9 cellular contexts compared by ENCODE assay signal in genomic region chr18:48833701-48834394, GRCh38.
DNase-seq lines count a peak whose midpoint lies in the region; ATAC-seq, FAIRE-seq and TF ChIP-seq lines count a peak whose summit lies in the region.
"Had no signal": no experiment of that assay in that cellular context is flagged by ENCODE, and none has a peak within 500 bp of the region (broad histone marks: within the 10 kb centered on the region; RNA-seq: fewer than 3 reads in every experiment).

No MANE protein-coding gene starts in this region.

- H3K36me3 ChIP-seq in HCT116 (ENCODE audit: control insufficient read depth in 1 of 2, insufficient read depth in 2 of 2, low read length in 2 of 2) (no peaks in the 10 kb centered on the region), kidney (ENCODE audit: control insufficient read depth in 1 of 2, insufficient read depth in 2 of 2, low read length in 2 of 2) (no peaks in the 10 kb centered on the region), stomach (no peaks in the 10 kb centered on the region)

- H3K36me3 Mint-ChIP-seq in activated T-cell treated with anti-CD3 and anti-CD28 coated beads, Interleukin-2, amount 50 U/mL, for 4 hours (ENCODE audit: insufficient read depth) = no peaks in the 10 kb centered on the region

- TF ChIP-seq EP300 in stomach (IDR thresholded peaks at IDR 0.05) = no peak

- H3K9me2 ChIP-seq in HCT116 (ENCODE audit: insufficient read depth) = no peaks in the 10 kb centered on the region

- RAD21 ChIA-PET in HCT116 (lab: Charles Lee; ENCODE audit: low non-redundant PET in 1 of 2, low total read pairs in 2 of 2, uncharacterized antibody in 2 of 2, unreplicated experiment in 2 of 2) = no interaction called here

- BruUV-seq in HCT116 (replicated peaks; lab: Mats Ljungman, UMichigan) = TSS peak; percentile 75

- in situ Hi-C loops in GM13976 (cut with MboI; ENCODE audit: low sequenced_read_pairs, unreplicated experiment) = no loop called here

- intact Hi-C loops in HCT116 (cut with micrococcal nuclease) = no loop called here
- intact Hi-C loops in kidney (cut with DNase I) = loop anchor here (10.0 kb wide), 1 partner anchor 61 kb away; no protein-coding TSS in a partner anchor
- intact Hi-C loops in stomach (cut with DNase I; ENCODE audit: low total_unique reads) = no loop called here

- FAIRE-seq in kidney (lab: Jason Lieb, UNC) = no peak

- no peak for TF ChIP-seq RAD21 in HCT116 (IDR thresholded peaks at IDR 0.05; ENCODE audit: low read depth)

- WGBS in stomach, 5 donors = 48 to 75% (median 73%) methylated on average over 13 of the region's 13 CpGs

- H3K4me3 Mint-ChIP-seq in activated T-cell treated with anti-CD3 and anti-CD28 coated beads, Interleukin-2, amount 50 U/mL, for 4 hours = peak overlapping the region; percentile 78

- H2AFZ ChIP-seq in HCT116 (ENCODE audit: low read depth, low read length, poor library complexity, severe bottlenecking) = no peak overlapping the region

- H3K4me1 ChIP-seq in HCT116 (ENCODE audit: control insufficient read depth in 1 of 2, insufficient read depth in 2 of 2, low read length in 2 of 2) (peaks cover 55 to 75% of the 10 kb centered on the region in 2 experiments), kidney (ENCODE audit: control insufficient read depth in 1 of 2, insufficient read depth in 1 of 2, low read depth in 1 of 2, low read length in 2 of 2) (peaks cover 12 to 27% of the 10 kb centered on the region in 2 donors), stomach (peaks cover 9 to 60% (median 28%) of the 10 kb centered on the region in 4 donors)

- H3K79me2 ChIP-seq in HCT116 (ENCODE audit: insufficient read depth, low read length) = no peaks in the 10 kb centered on the region

- no peaks in the 10 kb centered on the region for H3K9me3 Mint-ChIP-seq in activated T-cell treated with anti-CD3 and anti-CD28 coated beads, Interleukin-2, amount 50 U/mL, for 4 hours

- TF ChIP-seq POLR2A in HCT116 (IDR thresholded peaks at IDR 0.05; ENCODE audit: borderline replicate concordance, extremely low read depth, insufficient read depth, insufficient read length) = no peak
- no peak for TF ChIP-seq POLR2A in stomach (IDR thresholded peaks at IDR 0.05)

- H4K20me1 ChIP-seq in HCT116 (ENCODE audit: insufficient read depth) = no peaks in the 10 kb centered on the region

- no peak for TF ChIP-seq CTCF in GM13976 (IDR thresholded peaks at IDR 0.05; ENCODE audit: borderline replicate concordance, control extremely low read depth, extremely low read depth, insufficient read depth, missing control alignments)
- TF ChIP-seq CTCF in HCT116 (IDR thresholded peaks at IDR 0.05 in 2 of 3, conservative IDR thresholded peaks at IDR 0.05 in 1 of 3; ENCODE audit: borderline replicate concordance in 1 of 3, insufficient read depth in 1 of 3, low read depth in 2 of 3, low read length in 2 of 3) = no peak
- TF ChIP-seq CTCF in kidney (IDR thresholded peaks at IDR 0.05; ENCODE audit: borderline replicate concordance, extremely low read depth, insufficient read depth) = no peak
- TF ChIP-seq CTCF in stomach (IDR thresholded peaks at IDR 0.05) = no peak

- H3K9me3 ChIP-seq in HCT116 (ENCODE audit: control insufficient read depth in 1 of 2, insufficient read depth in 1 of 2, low read depth in 1 of 2, low read length in 2 of 2) = no peaks in the 10 kb centered on the region
- H3K9me3 ChIP-seq in kidney (ENCODE audit: control insufficient read depth in 1 of 2, low read length in 2 of 2) = no peaks in the 10 kb centered on the region
- no peaks in the 10 kb centered on the region for H3K9me3 ChIP-seq in stomach

- POLR2A ChIA-PET in HCT116 (lab: Charles Lee) = no interaction called here

- H3K4me1 Mint-ChIP-seq in activated T-cell treated with anti-CD3 and anti-CD28 coated beads, Interleukin-2, amount 50 U/mL, for 4 hours (ENCODE audit: low read depth) = peaks cover 84% of the 10 kb centered on the region

- DNase-seq in GM13976 (ENCODE audit: low spot score) = peak; percentile 84
- no peak for DNase-seq in HCT116 (ENCODE audit: low read depth, low spot score)
- peak; percentile 42 to 68 for DNase-seq in NCI-H526 (lab: John Stamatoyannopoulos, UW)
- peak; percentile 38 for DNase-seq in activated T-cell treated with anti-CD3 and anti-CD28 coated beads, Interleukin-2, amount 50 U/mL, for 4 hours
- peak; percentile 68 for DNase-seq in kidney
- peak; percentile 11 for DNase-seq in stomach
- DNase-seq in NCI-H510A (lab: John Stamatoyannopoulos, UW) = no peak
- no peak for DNase-seq in cerebellum (ENCODE audit: low spot score)

- H3K27me3 Mint-ChIP-seq in activated T-cell treated with anti-CD3 and anti-CD28 coated beads, Interleukin-2, amount 50 U/mL, for 4 hours (ENCODE audit: low read depth) = no peaks in the 10 kb centered on the region

- ATAC-seq in HCT116 = no peak
- peak; percentile 70 to 75 for ATAC-seq in activated T-cell treated with anti-CD3 and anti-CD28 coated beads, Interleukin-2, amount 50 U/mL, for 4 hours

- H3K27me3 ChIP-seq in HCT116 (ENCODE audit: insufficient read depth, low read length) (no peaks in the 10 kb centered on the region), stomach (no peaks in the 10 kb centered on the region)

- peak overlapping the region; percentile 44 for H3K9ac ChIP-seq in HCT116 (ENCODE audit: low read length)
- H3K9ac ChIP-seq in kidney (ENCODE audit: low read length in 2 of 2) = no peak overlapping the region

- H3K4me2 ChIP-seq in HCT116 (ENCODE audit: low read length) = peak overlapping the region; percentile 78

- H3K27ac ChIP-seq in HCT116 (ENCODE audit: low read depth, low read length) (peak overlapping the region; percentile 64), kidney (ENCODE audit: low read depth in 2 of 2, low read length in 2 of 2) (no peak overlapping the region), stomach (peak overlapping the region in 4 of 5 donors; percentile 53 to 66 (median 60))

- peak overlapping the region; percentile 32 to 49 for H3K4me3 ChIP-seq in HCT116 (replicated peaks in 1 of 2; ENCODE audit: low read depth in 1 of 2, low read length in 2 of 2)
- no peak overlapping the region for H3K4me3 ChIP-seq in kidney (ENCODE audit: low read length in 2 of 2)
- H3K4me3 ChIP-seq in stomach = peak overlapping the region in 2 of 4 donors; percentile 2 to 21
- H3K4me3 ChIP-seq: lung had no signal

- CTCF ChIA-PET in HCT116 (lab: Charles Lee) = interaction anchor here (1.5 kb wide), 1 partner anchor 20 kb away, joined by 3 read pairs; no protein-coding TSS in a partner anchor

TF ChIP-seq in HCT116, 20 proteins besides CTCF, POLR2A, EP300 and RAD21:
- TF ChIP-seq JUND (IDR thresholded peaks at IDR 0.05) = no peak
- TF ChIP-seq SP1 (IDR thresholded peaks at IDR 0.05; ENCODE audit: low read depth) = no peak
- TF ChIP-seq SIN3A (IDR thresholded peaks at IDR 0.05; ENCODE audit: low read depth) = no peak
- no peak for TF ChIP-seq EGR1 (IDR thresholded peaks at IDR 0.05; ENCODE audit: low read depth)
- no peak for TF ChIP-seq MAX (IDR thresholded peaks at IDR 0.05)
- TF ChIP-seq, protein P1, sequence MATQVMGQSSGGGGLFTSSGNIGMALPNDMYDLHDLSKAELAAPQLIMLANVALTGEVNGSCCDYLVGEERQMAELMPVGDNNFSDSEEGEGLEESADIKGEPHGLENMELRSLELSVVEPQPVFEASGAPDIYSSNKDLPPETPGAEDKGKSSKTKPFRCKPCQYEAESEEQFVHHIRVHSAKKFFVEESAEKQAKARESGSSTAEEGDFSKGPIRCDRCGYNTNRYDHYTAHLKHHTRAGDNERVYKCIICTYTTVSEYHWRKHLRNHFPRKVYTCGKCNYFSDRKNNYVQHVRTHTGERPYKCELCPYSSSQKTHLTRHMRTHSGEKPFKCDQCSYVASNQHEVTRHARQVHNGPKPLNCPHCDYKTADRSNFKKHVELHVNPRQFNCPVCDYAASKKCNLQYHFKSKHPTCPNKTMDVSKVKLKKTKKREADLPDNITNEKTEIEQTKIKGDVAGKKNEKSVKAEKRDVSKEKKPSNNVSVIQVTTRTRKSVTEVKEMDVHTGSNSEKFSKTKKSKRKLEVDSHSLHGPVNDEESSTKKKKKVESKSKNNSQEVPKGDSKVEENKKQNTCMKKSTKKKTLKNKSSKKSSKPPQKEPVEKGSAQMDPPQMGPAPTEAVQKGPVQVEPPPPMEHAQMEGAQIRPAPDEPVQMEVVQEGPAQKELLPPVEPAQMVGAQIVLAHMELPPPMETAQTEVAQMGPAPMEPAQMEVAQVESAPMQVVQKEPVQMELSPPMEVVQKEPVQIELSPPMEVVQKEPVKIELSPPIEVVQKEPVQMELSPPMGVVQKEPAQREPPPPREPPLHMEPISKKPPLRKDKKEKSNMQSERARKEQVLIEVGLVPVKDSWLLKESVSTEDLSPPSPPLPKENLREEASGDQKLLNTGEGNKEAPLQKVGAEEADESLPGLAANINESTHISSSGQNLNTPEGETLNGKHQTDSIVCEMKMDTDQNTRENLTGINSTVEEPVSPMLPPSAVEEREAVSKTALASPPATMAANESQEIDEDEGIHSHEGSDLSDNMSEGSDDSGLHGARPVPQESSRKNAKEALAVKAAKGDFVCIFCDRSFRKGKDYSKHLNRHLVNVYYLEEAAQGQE (IDR thresholded peaks at IDR 0.05; ENCODE audit: low read depth) = no peak

Comparison
In these comparisons a context has a peak if more than half of its experiments do, and no peak if none do; other contexts are left out.
1. DNase-seq: peak in GM13976 (single experiment), NCI-H526 (2 of 2), activated T-cell treated with anti-CD3 and anti-CD28 coated beads, Interleukin-2, amount 50 U/mL, for 4 hours (single experiment), kidney (single experiment) and stomach (single experiment); none in HCT116 (single experiment), NCI-H510A (single experiment) and cerebellum (single experiment).
2. H3K27ac ChIP-seq: peak in HCT116 (single experiment) and stomach (4 of 5); none in kidney (0 of 2).
3. H3K4me3 ChIP-seq: peak in HCT116 (2 of 2); none in kidney (0 of 2).